1 cellular context compared by ENCODE assay signal in genomic region chr22:25475554-25476022, GRCh38.
TF ChIP-seq lines count a peak whose summit lies in the region.

No MANE protein-coding gene starts in this region.

TF ChIP-seq in HEK293, 187 proteins besides CTCF, POLR2A, EP300 and RAD21 (continued from another document and continues in another):
- TF ChIP-seq PRDM2 (tag by site-specific recombination; IDR thresholded peaks at IDR 0.05; ENCODE audit: borderline replicate concordance) (no peak), ZSCAN16 (tag by site-specific recombination; IDR thresholded peaks at IDR 0.05) (0 out of 2 replicates have a peak, but pooled peaks have one; percentile 31), WT1 (tag by site-specific recombination; IDR thresholded peaks at IDR 0.05) (peak; percentile 98), ZNF707 (tag by site-specific recombination; IDR thresholded peaks at IDR 0.05) (0 out of 2 replicates have a peak, but pooled peaks have one; percentile 48), HOXD13 (CRISPR knock-in tag; IDR thresholded peaks at IDR 0.05; ENCODE audit: borderline replicate concordance) (no peak), ZEB2 (tag by site-specific recombination; IDR thresholded peaks at IDR 0.05) (0 out of 2 replicates have a peak, but pooled peaks have one; percentile 19), ZNF768 (tag by site-specific recombination; IDR thresholded peaks at IDR 0.05) (no peak), ZNF350 (tag by site-specific recombination; IDR thresholded peaks at IDR 0.05) (no peak), ZNF658 (tag by site-specific recombination; IDR thresholded peaks at IDR 0.05) (no peak), ZNF513 (tag by site-specific recombination; IDR thresholded peaks at IDR 0.05) (no peak), ZBTB8A (tag by site-specific recombination; IDR thresholded peaks at IDR 0.05) (0 out of 2 replicates have a peak, but pooled peaks have one; percentile 25), ZNF223 (tag by site-specific recombination; IDR thresholded peaks at IDR 0.05) (no peak), ZNF23 (tag by site-specific recombination; IDR thresholded peaks at IDR 0.05; ENCODE audit: borderline replicate concordance) (no peak), ZBTB21 (tag by site-specific recombination; IDR thresholded peaks at IDR 0.05) (peak; percentile 10; the same call in 1 of the 2 replicates), ZNF639 (tag by site-specific recombination; IDR thresholded peaks at IDR 0.05) (no peak), ZIC2 (tag by site-specific recombination; IDR thresholded peaks at IDR 0.05) (peak; percentile 44), PRDM6 (tag by site-specific recombination; IDR thresholded peaks at IDR 0.05) (0 out of 2 replicates have a peak, but pooled peaks have one; percentile 27), SP2 (tag by site-specific recombination; IDR thresholded peaks at IDR 0.05) (no peak), ZNF596 (tag by site-specific recombination; IDR thresholded peaks at IDR 0.05) (no peak), SETDB1 (IDR thresholded peaks at IDR 0.05; ENCODE audit: insufficient read length, low read length) (peak; percentile 7), ZNF623 (tag by site-specific recombination; IDR thresholded peaks at IDR 0.05) (no peak), ZBTB17 (tag by site-specific recombination; IDR thresholded peaks at IDR 0.05) (peak; percentile 45), ZNF341 (tag by site-specific recombination; IDR thresholded peaks at IDR 0.05; ENCODE audit: low read depth) (peak; percentile 79), ZSCAN4 (tag by site-specific recombination; IDR thresholded peaks at IDR 0.05) (no peak), ZNF610 (tag by site-specific recombination; IDR thresholded peaks at IDR 0.05; ENCODE audit: borderline replicate concordance) (peak; percentile 89; the same call in 1 of the 2 replicates), ZNF777 (tag by site-specific recombination; IDR thresholded peaks at IDR 0.05; ENCODE audit: borderline replicate concordance) (no peak), ZBTB26 (tag by site-specific recombination; optimal IDR thresholded peaks at IDR 0.05) (no peak), ZXDB (tag by site-specific recombination; IDR thresholded peaks at IDR 0.05) (no peak; the same call in 1 of the 2 replicates), REST (tag by site-specific recombination; IDR thresholded peaks at IDR 0.05) (no peak), MYNN (tag by site-specific recombination; IDR thresholded peaks at IDR 0.05; ENCODE audit: borderline replicate concordance) (peak; percentile 52; the same call in 1 of the 2 replicates), PRDM10 (tag by site-specific recombination; IDR thresholded peaks at IDR 0.05) (peak; percentile 38; the same call in 1 of the 2 replicates), ZNF174 (tag by site-specific recombination; IDR thresholded peaks at IDR 0.05) (no peak)
